In genomic region chr1:180680558-180681144, GRCh38 we compare ENCODE assay signal across 19 cellular contexts. TPM values are rescaled to one million over a fixed set of nuclear protein-coding genes. Genes with fewer than 3 reads are reported as not detected.
A peak's percentile ranks its signal among the peaks of the same experiment; 100 is the strongest.
DNase-seq lines count a peak whose midpoint lies in the region; FAIRE-seq and TF ChIP-seq lines count a peak whose summit lies in the region.
"Had no signal": no experiment of that assay in that cellular context is flagged by ENCODE, and none has a peak within 500 bp of the region (broad histone marks: within the 10 kb centered on the region; RNA-seq: fewer than 3 reads in every experiment).

No MANE protein-coding gene starts in this region.

- H3K4me1 ChIP-seq in hepatocyte (ENCODE audit: insufficient read depth), result no peaks in the 10 kb centered on the region
- H3K4me1 ChIP-seq: body of pancreas, sigmoid colon, upper lobe of left lung had no signal

- FAIRE-seq in bronchial epithelial cell (lab: Jason Lieb, UNC), result no peak
- FAIRE-seq: frontal cortex had no signal

- H3K9me2 ChIP-seq in hepatocyte (replicated peaks; ENCODE audit: insufficient read depth), result no peaks in the 10 kb centered on the region

- H3K4me3 ChIP-seq in bronchial epithelial cell (ENCODE audit: low read depth, low read length) (no peak overlapping the region), hepatocyte (no peak overlapping the region)
- H3K4me3 ChIP-seq: body of pancreas, sigmoid colon, upper lobe of left lung had no signal

- no peak overlapping the region for H2AFZ ChIP-seq in hepatocyte

- WGBS in hepatocyte (ENCODE audit: low lambda C conversion rate, missing lambda C conversion rate), result 97% methylated on average over 7 of the region's 7 CpGs

- DNase-seq in Daoy (ENCODE audit: low read depth), result peak; percentile 12
- peak; percentile 38 to 83 for DNase-seq in NCI-H446 (lab: John Stamatoyannopoulos, UW)
- DNase-seq in bronchial epithelial cell (ENCODE audit: low read depth), result peak; percentile 53
- DNase-seq in myocyte (ENCODE audit: low read depth), result peak; percentile 90
- no peak for DNase-seq in hepatocyte (ENCODE audit: low spot score)
- no peak for DNase-seq in NCI-H2081 treated with DMSO at 0.1 percent for 48 hours (lab: John Stamatoyannopoulos, UW)
- no peak for DNase-seq in NCI-H1105 treated with DMSO at 0.1 percent for 48 hours (lab: John Stamatoyannopoulos, UW)
- DNase-seq in T1000 (lab: John Stamatoyannopoulos, UW), result no peak
- DNase-seq: activated CD8-positive, alpha-beta T cell treated with anti-CD3 and anti-CD28 coated beads for 36 hours; body of pancreas; DMS79 treated with DMSO at 0.1 percent for 48 hours; mesendoderm; NCI-H1417; sigmoid colon; stimulated activated CD4-positive, alpha-beta T cell treated with anti-CD3 and anti-CD28 coated beads, Interleukin-4, amount 100 ng/mL, for 4 hours; upper lobe of left lung had no signal

- no peaks in the 10 kb centered on the region for H3K36me3 ChIP-seq in bronchial epithelial cell (ENCODE audit: control insufficient read depth, insufficient read depth, low read length)
- no peaks in the 10 kb centered on the region for H3K36me3 ChIP-seq in hepatocyte (replicated peaks; ENCODE audit: insufficient read depth, low read depth)
- H3K36me3 ChIP-seq: neutrophil, sigmoid colon had no signal

- TF ChIP-seq CTCF in bronchial epithelial cell (IDR thresholded peaks at IDR 0.05; ENCODE audit: insufficient read depth, low read length, severe bottlenecking), result no peak
- TF ChIP-seq CTCF in hepatocyte (IDR thresholded peaks at IDR 0.05; ENCODE audit: poor library complexity), result no peak

- no peak overlapping the region for H3K4me2 ChIP-seq in hepatocyte

- H4K20me1 ChIP-seq in hepatocyte (ENCODE audit: insufficient read depth, poor library complexity, severe bottlenecking), result no peaks in the 10 kb centered on the region

- H3K27ac ChIP-seq in hepatocyte, result no peak overlapping the region
- H3K27ac ChIP-seq: body of pancreas, neutrophil, sigmoid colon, upper lobe of left lung, VCaP had no signal

- H3K27me3 ChIP-seq in bronchial epithelial cell (ENCODE audit: control insufficient read depth, insufficient read depth, low read length) (no peaks in the 10 kb centered on the region), hepatocyte (no peaks in the 10 kb centered on the region)
- H3K27me3 ChIP-seq: body of pancreas, neutrophil, sigmoid colon, upper lobe of left lung had no signal

- peaks cover 28% of the 10 kb centered on the region for H3K79me2 ChIP-seq in hepatocyte

- peaks cover 3% of the 10 kb centered on the region for H3K9me3 ChIP-seq in hepatocyte (ENCODE audit: low read depth)
- H3K9me3 ChIP-seq: body of pancreas, neutrophil, sigmoid colon, upper lobe of left lung had no signal

RNA-seq across cellular contexts. Expression of gene XPR1, which starts 48.8 kb away (rescaled TPM):
- 11.3 and 13.4 TPM in 2 replicates for total RNA-seq in Daoy (2014; rRNA removed; shearing (Covaris generic))
- 35.0 and 57.6 TPM in 2 replicates for total RNA-seq in bronchial epithelial cell
- total RNA-seq in myocyte, result 25.3 and 30.4 TPM in 2 replicates
- 13.2 TPM for polyA plus RNA-seq in myocyte (2012)
- total RNA-seq in hepatocyte, result 41.5 and 45.7 TPM in 2 replicates
- polyA plus RNA-seq in hepatocyte, result 14.6 and 18.2 TPM in 2 replicates

Comparison
In these comparisons a context has a peak if more than half of its experiments do, and no peak if none do; other contexts are left out.
1. DNase-seq: peak in Daoy (single experiment), NCI-H446 (2 of 2), bronchial epithelial cell (single experiment) and myocyte (single experiment); none in hepatocyte (single experiment), NCI-H2081 treated with DMSO at 0.1 percent for 48 hours (single experiment), NCI-H1105 treated with DMSO at 0.1 percent for 48 hours (single experiment) and T1000 (single experiment).